Comparison of ENCODE assay signal across 11 cellular contexts in genomic region chr18:63216497-63216896, GRCh38.
DNase-seq lines count a peak whose midpoint lies in the region; ATAC-seq lines count a peak whose summit lies in the region.
"Had no signal": no experiment of that assay in that cellular context is flagged by ENCODE, and none has a peak within 500 bp of the region (broad histone marks: within the 10 kb centered on the region; RNA-seq: fewer than 3 reads in every experiment).

No MANE protein-coding gene starts in this region.

- H3K27ac Mint-ChIP-seq in T-helper 17 cell (peak overlapping the region; percentile 99), naive B cell (peak overlapping the region in 5 of 6 donors; percentile 18 to 74 (median 57))

- peaks cover 17% of the 10 kb centered on the region for H3K36me3 Mint-ChIP-seq in T-helper 17 cell (ENCODE audit: low read depth)
- peaks cover 6 to 17% of the 10 kb centered on the region in 2 donors for H3K36me3 Mint-ChIP-seq in naive B cell

- H3K4me1 Mint-ChIP-seq in T-helper 17 cell (peaks cover 67% of the 10 kb centered on the region), naive B cell (peaks cover 44 to 71% (median 64%) of the 10 kb centered on the region in 3 donors)

- H3K9me3 Mint-ChIP-seq in naive B cell = peaks cover 0 to 9% (median 3%) of the 10 kb centered on the region in 7 donors

- peak; percentile 72 for DNase-seq in DMS53 (lab: John Stamatoyannopoulos, UW)
- DNase-seq in DMS53 treated with DMSO at 0.1 percent for 48 hours (lab: John Stamatoyannopoulos, UW; ENCODE audit: unreplicated experiment) = no peak
- DNase-seq in T-helper 17 cell = no peak
- no peak for DNase-seq in naive B cell
- DNase-seq in NK-92 (lab: John Stamatoyannopoulos, UW; ENCODE audit: unreplicated experiment) = no peak
- no peak for DNase-seq in iPS-NIHi7 (ENCODE audit: extremely low spot score)
- DNase-seq: KBM-7, NCI-H2081 had no signal

- peak; percentile 19 for ATAC-seq in GM21786 (IDR thresholded peaks at IDR 0.05; ENCODE audit: unreplicated experiment)
- ATAC-seq in T-helper 17 cell = peak; percentile 57
- no peak for ATAC-seq in naive B cell (ENCODE audit: low read depth in 2 of 2)
- ATAC-seq in GM21423 (IDR thresholded peaks at IDR 0.05; ENCODE audit: unreplicated experiment) = no peak
- ATAC-seq: Panc1 had no signal

- H3K9me3 ChIP-seq in T-helper 17 cell (ENCODE audit: control insufficient read depth, low read length, poor library complexity, severe bottlenecking) = no peaks in the 10 kb centered on the region

- H3K4me3 Mint-ChIP-seq in T-helper 17 cell = peak overlapping the region; percentile 83
- peak overlapping the region in 1 of 8 donors; percentile 61 for H3K4me3 Mint-ChIP-seq in naive B cell

- H3K27me3 Mint-ChIP-seq in T-helper 17 cell = no peaks in the 10 kb centered on the region
- H3K27me3 Mint-ChIP-seq in naive B cell = no peaks in the 10 kb centered on the region

Comparison
In these comparisons a context has a peak if more than half of its experiments do, and no peak if none do; other contexts are left out.
1. ATAC-seq: peak in GM21786 (single experiment) and T-helper 17 cell (single experiment); none in naive B cell (0 of 2) and GM21423 (single experiment).